15 cellular contexts compared by ENCODE assay signal in genomic region chr6:26404534-26404933, GRCh38. TPM values are rescaled to one million over a fixed set of nuclear protein-coding genes. Genes with fewer than 3 reads are reported as not detected.
DNase-seq lines count a peak whose midpoint lies in the region; ATAC-seq lines count a peak whose summit lies in the region.
"Had no signal": no experiment of that assay in that cellular context is flagged by ENCODE, and none has a peak within 500 bp of the region (broad histone marks: within the 10 kb centered on the region; RNA-seq: fewer than 3 reads in every experiment).

No MANE protein-coding gene starts in this region.

- no peak for DNase-seq in stimulated activated naive CD8-positive, alpha-beta T cell treated with anti-CD3 and anti-CD28 coated beads, Interleukin-15, Interleukin-2, amounts not matched to agents 100 U/mL and 50 U/mL, for 24 hours
- no peak for DNase-seq in T-helper 17 cell
- DNase-seq in effector memory CD4-positive, alpha-beta T cell: no peak
- no peak for DNase-seq in NCI-H1694 (lab: John Stamatoyannopoulos, UW)
- DNase-seq in kidney glomerular epithelial cell (lab: John Stamatoyannopoulos, UW): no peak
- DNase-seq: GF-D8, head of caudate nucleus, NCI-H2029, NCI-H524 treated with DMSO at 0.1 percent for 48 hours, retina, substantia nigra had no signal

- no peaks in the 10 kb centered on the region for H3K27me3 ChIP-seq in effector memory CD4-positive, alpha-beta T cell (replicated peaks; ENCODE audit: control insufficient read depth, insufficient read depth, low read length, poor library complexity, severe bottlenecking)
- H3K27me3 ChIP-seq: cardiac muscle cell had no signal

- H3K4me1 ChIP-seq in effector memory CD4-positive, alpha-beta T cell (ENCODE audit: control insufficient read depth, insufficient read depth, low read length, poor library complexity, severe bottlenecking): peaks cover 39% of the 10 kb centered on the region

- H3K4me1 Mint-ChIP-seq in stimulated activated naive CD8-positive, alpha-beta T cell treated with anti-CD3 and anti-CD28 coated beads, Interleukin-15, Interleukin-2, amounts not matched to agents 100 ng/mL and 50 ng/mL, for 24 hours (ENCODE audit: low read depth): peaks cover 77% of the 10 kb centered on the region
- H3K4me1 Mint-ChIP-seq in T-helper 17 cell: peaks cover 63% of the 10 kb centered on the region

- peaks cover 33% of the 10 kb centered on the region for H3K36me3 Mint-ChIP-seq in stimulated activated naive CD8-positive, alpha-beta T cell treated with anti-CD3 and anti-CD28 coated beads, Interleukin-15, Interleukin-2, amounts not matched to agents 100 ng/mL and 50 ng/mL, for 24 hours (ENCODE audit: low read depth)
- peaks cover 10% of the 10 kb centered on the region for H3K36me3 Mint-ChIP-seq in T-helper 17 cell (ENCODE audit: low read depth)

- peaks cover 36% of the 10 kb centered on the region for H3K36me3 ChIP-seq in effector memory CD4-positive, alpha-beta T cell (ENCODE audit: control insufficient read depth, insufficient read depth, low read length)
- H3K36me3 ChIP-seq: cardiac muscle cell had no signal

- ATAC-seq in stimulated activated naive CD8-positive, alpha-beta T cell treated with anti-CD3 and anti-CD28 coated beads, Interleukin-15, Interleukin-2, amounts not matched to agents 100 U/mL and 50 U/mL, for 24 hours: no peak
- ATAC-seq in T-helper 17 cell (no peak), HG02610 (IDR thresholded peaks at IDR 0.05; ENCODE audit: unreplicated experiment) (no peak), GM18498 (IDR thresholded peaks at IDR 0.05; ENCODE audit: unreplicated experiment) (no peak)

- H3K4me3 ChIP-seq in effector memory CD4-positive, alpha-beta T cell (ENCODE audit: insufficient read depth, low read depth, low read length, poor library complexity, severe bottlenecking): peak overlapping the region; percentile 66
- H3K4me3 ChIP-seq: cardiac muscle cell had no signal

- H3K4me3 Mint-ChIP-seq in stimulated activated naive CD8-positive, alpha-beta T cell treated with anti-CD3 and anti-CD28 coated beads, Interleukin-15, Interleukin-2, amounts not matched to agents 100 ng/mL and 50 ng/mL, for 24 hours: peak overlapping the region; percentile 52
- H3K4me3 Mint-ChIP-seq in T-helper 17 cell: peak overlapping the region; percentile 100

- no peaks in the 10 kb centered on the region for H3K9me3 ChIP-seq in T-helper 17 cell (ENCODE audit: control insufficient read depth, low read length, poor library complexity, severe bottlenecking)
- H3K9me3 ChIP-seq in effector memory CD4-positive, alpha-beta T cell (ENCODE audit: control insufficient read depth, low read length): no peaks in the 10 kb centered on the region

- no peaks in the 10 kb centered on the region for H3K9me3 Mint-ChIP-seq in stimulated activated naive CD8-positive, alpha-beta T cell treated with anti-CD3 and anti-CD28 coated beads, Interleukin-15, Interleukin-2, amounts not matched to agents 100 ng/mL and 50 ng/mL, for 24 hours

- no peaks in the 10 kb centered on the region for H3K27me3 Mint-ChIP-seq in stimulated activated naive CD8-positive, alpha-beta T cell treated with anti-CD3 and anti-CD28 coated beads, Interleukin-15, Interleukin-2, amounts not matched to agents 100 ng/mL and 50 ng/mL, for 24 hours
- no peaks in the 10 kb centered on the region for H3K27me3 Mint-ChIP-seq in T-helper 17 cell

- no peak overlapping the region for H3K27ac Mint-ChIP-seq in stimulated activated naive CD8-positive, alpha-beta T cell treated with anti-CD3 and anti-CD28 coated beads, Interleukin-15, Interleukin-2, amounts not matched to agents 100 ng/mL and 50 ng/mL, for 24 hours
- peak overlapping the region; percentile 16 for H3K27ac Mint-ChIP-seq in T-helper 17 cell

- H3K27ac ChIP-seq in effector memory CD4-positive, alpha-beta T cell (ENCODE audit: insufficient read depth, low read length, poor library complexity, severe bottlenecking): no peak overlapping the region
- H3K27ac ChIP-seq: cardiac muscle cell had no signal

RNA-seq across cellular contexts. Expression of gene BTN3A1, which starts 2.5 kb away (rescaled TPM):
- 100 to 1,000 TPM; 169 to 205 TPM for total RNA-seq in T-helper 17 cell

RNA-seq across cellular contexts. Expression of gene BTN2A2, which starts 21.6 kb away (rescaled TPM):
- total RNA-seq in T-helper 17 cell: 10 to 100 TPM; 21.4 to 23.6 TPM

RNA-seq across cellular contexts. Expression of gene BTN3A3, which starts 35.8 kb away (rescaled TPM):
- total RNA-seq in T-helper 17 cell: 10 to 100 TPM; 51.6 to 78.0 TPM

RNA-seq across cellular contexts. Expression of gene BTN3A2, which starts 39.5 kb away (rescaled TPM):
- total RNA-seq in T-helper 17 cell: 100 to 1,000 TPM; 115 to 147 TPM

RNA-seq across cellular contexts. Expression of gene BTN2A1, which starts 53.2 kb away (rescaled TPM):
- 10 to 100 TPM; 25.9 to 27.9 TPM for total RNA-seq in T-helper 17 cell
